ENCODE assay signal across 22 cellular contexts in genomic region chr10:48713966-48714618, GRCh38. TPM values are rescaled to one million over a fixed set of nuclear protein-coding genes. Genes with fewer than 3 reads are reported as not detected.
A peak's percentile ranks its signal among the peaks of the same experiment; 100 is the strongest.
DNase-seq lines count a peak whose midpoint lies in the region; ATAC-seq and TF ChIP-seq lines count a peak whose summit lies in the region.
"Had no signal": no experiment of that assay in that cellular context is flagged by ENCODE, and none has a peak within 500 bp of the region (broad histone marks: within the 10 kb centered on the region; RNA-seq: fewer than 3 reads in every experiment).

No MANE protein-coding gene starts in this region.

- no peak overlapping the region; the same call in 1 of the 2 replicates for H3K27ac ChIP-seq in HL-60 (replicated peaks)
- H3K27ac ChIP-seq in spleen: peak overlapping the region in 7 of 8 donors; percentile 9 to 78 (median 55)
- H3K27ac ChIP-seq in foreskin keratinocyte: no peak overlapping the region
- H3K27ac ChIP-seq: ascending aorta, RWPE1 had no signal

- TF ChIP-seq CTCF in HL-60 (IDR thresholded peaks at IDR 0.05; ENCODE audit: insufficient read depth, low read length) (no peak), NB4 (IDR thresholded peaks at IDR 0.05; ENCODE audit: low read depth, low read length) (no peak), spleen (IDR thresholded peaks at IDR 0.05 in 8 of 11, conservative IDR thresholded peaks at IDR 0.05 in 3 of 11) (no peak), foreskin keratinocyte (conservative IDR thresholded peaks at IDR 0.05) (no peak)

- H3K27me3 ChIP-seq in HL-60 (ENCODE audit: insufficient read depth, poor library complexity, severe bottlenecking) (no peaks in the 10 kb centered on the region), spleen (replicated peaks in 1 of 7) (no peaks in the 10 kb centered on the region), foreskin keratinocyte (no peaks in the 10 kb centered on the region)
- H3K27me3 ChIP-seq: ascending aorta, MG63 had no signal

- WGBS in spleen, 5 donors: 48 to 88% (median 64%) methylated on average over 2 of the region's 2 CpGs

- intact Hi-C loops in left ventricle myocardium superior (cut with micrococcal nuclease) (no loop called here), spleen (cut with DNase I; ENCODE audit: low total_unique reads) (no loop called here)

- no peak for TF ChIP-seq POLR2A in NB4 (IDR thresholded peaks at IDR 0.05; ENCODE audit: extremely low read depth, insufficient read length)
- TF ChIP-seq POLR2A in spleen (IDR thresholded peaks at IDR 0.05): no peak

- H3K4me3 ChIP-seq in HL-60 (replicated peaks; ENCODE audit: insufficient read depth, low read length) (no peak overlapping the region), NB4 (ENCODE audit: low read depth, low read length) (no peak overlapping the region), spleen (peak overlapping the region in 1 of 8 donors; percentile 26)
- H3K4me3 ChIP-seq: ascending aorta, MG63 had no signal

- peaks cover 0 to 9% (median 3%) of the 10 kb centered on the region in 8 donors for H3K9me3 ChIP-seq in spleen
- H3K9me3 ChIP-seq: ascending aorta, MG63 had no signal

- H3K4me1 ChIP-seq in spleen (peaks cover 0 to 24% (median 4%) of the 10 kb centered on the region in 6 donors), foreskin keratinocyte (no peaks in the 10 kb centered on the region)
- H3K4me1 ChIP-seq: ascending aorta had no signal

- DNase-seq in HL-60 (ENCODE audit: low read depth in 1 of 2, low spot score in 1 of 2): peak; percentile 32 to 60
- peak; percentile 56 for DNase-seq in NB4 (ENCODE audit: low read depth)
- DNase-seq in left ventricle myocardium superior: no peak
- no peak for DNase-seq in spleen
- DNase-seq in foreskin keratinocyte: no peak
- DNase-seq in stimulated activated CD8-positive, alpha-beta memory T cell treated with anti-CD3 and anti-CD28 coated beads, Interleukin-4, amount 100 ng/mL, for 48 hours: no peak
- DNase-seq in glomerular visceral epithelial cell (ENCODE audit: extremely low spot score): no peak
- DNase-seq: activated CD4-positive, alpha-beta T cell treated with anti-CD3 and anti-CD28 coated beads, Interleukin-2, amount 50 U/mL, for 48 hours; activated CD4-positive, CD25-positive, alpha-beta regulatory T cell; caudate nucleus; dermis blood vessel endothelial cell; mesenchymal stem cell; MG63; NCI-H1694; NCI-H2171; NCI-H524; stimulated activated CD4-positive, alpha-beta T cell treated with anti-CD3 and anti-CD28 coated beads, Interleukin-12 subunit alpha, Interleukin-12 subunit beta, amount 100 ng/mL, for 4 hours; stimulated activated CD4-positive, alpha-beta T cell treated with anti-CD3 and anti-CD28 coated beads, Interleukin-4, amount 100 ng/mL, for 24 hours; stimulated activated naive CD8-positive, alpha-beta T cell treated with anti-CD3 and anti-CD28 coated beads, Interleukin-15, Interleukin-2, amounts not matched to agents 100 U/mL and 50 U/mL, for 24 hours had no signal

- H3K36me3 ChIP-seq in spleen: peaks cover 0 to 65% (median 8%) of the 10 kb centered on the region in 6 donors
- H3K36me3 ChIP-seq: ascending aorta, MG63 had no signal

- ATAC-seq in left ventricle myocardium superior (peak; percentile 29), foreskin keratinocyte (no peak)
- ATAC-seq: stimulated activated naive CD8-positive, alpha-beta T cell treated with anti-CD3 and anti-CD28 coated beads, Interleukin-15, Interleukin-2, amounts not matched to agents 100 U/mL and 50 U/mL, for 24 hours had no signal

RNA-seq across cellular contexts. Expression of gene WDFY4, which starts 29.4 kb away (rescaled TPM):
- 1.6 TPM for total RNA-seq in left ventricle myocardium superior
- 100 to 1,000 TPM in 3 of 7 donors, 10 to 100 TPM in 4; 72.1 to 120 (median 96.8) TPM for total RNA-seq in spleen
- polyA plus RNA-seq in spleen: 10 to 100 TPM; 31.7 to 49.7 (median 39.0) TPM
- total RNA-seq in foreskin keratinocyte: 0.04 TPM in 1 of 2 replicates, not detected in the other
- not detected in 2 replicates for polyA plus RNA-seq in foreskin keratinocyte
- total RNA-seq: kidney epithelial cell had no signal

Comparison
In these comparisons a context has a peak if more than half of its experiments do, and no peak if none do; other contexts are left out.
1. DNase-seq: peak in HL-60 (2 of 2) and NB4 (single experiment); none in left ventricle myocardium superior (single experiment), spleen (single experiment), foreskin keratinocyte (0 of 2), stimulated activated CD8-positive, alpha-beta memory T cell treated with anti-CD3 and anti-CD28 coated beads, Interleukin-4, amount 100 ng/mL, for 48 hours (single experiment) and glomerular visceral epithelial cell (single experiment).
2. H3K27ac ChIP-seq: peak in spleen (7 of 8); none in HL-60 (single experiment) and foreskin keratinocyte (single experiment).
3. RNA of gene WDFY4, which starts 29.4 kb away (total RNA-seq): 72.1 to 120 TPM in spleen; 1.6 TPM in left ventricle myocardium superior (single experiment) and 0.04 TPM in foreskin keratinocyte; every median in the first group is over 10 times any median in the second.